ENCODE assay signal across 18 cellular contexts in the genomic region with DNA sequence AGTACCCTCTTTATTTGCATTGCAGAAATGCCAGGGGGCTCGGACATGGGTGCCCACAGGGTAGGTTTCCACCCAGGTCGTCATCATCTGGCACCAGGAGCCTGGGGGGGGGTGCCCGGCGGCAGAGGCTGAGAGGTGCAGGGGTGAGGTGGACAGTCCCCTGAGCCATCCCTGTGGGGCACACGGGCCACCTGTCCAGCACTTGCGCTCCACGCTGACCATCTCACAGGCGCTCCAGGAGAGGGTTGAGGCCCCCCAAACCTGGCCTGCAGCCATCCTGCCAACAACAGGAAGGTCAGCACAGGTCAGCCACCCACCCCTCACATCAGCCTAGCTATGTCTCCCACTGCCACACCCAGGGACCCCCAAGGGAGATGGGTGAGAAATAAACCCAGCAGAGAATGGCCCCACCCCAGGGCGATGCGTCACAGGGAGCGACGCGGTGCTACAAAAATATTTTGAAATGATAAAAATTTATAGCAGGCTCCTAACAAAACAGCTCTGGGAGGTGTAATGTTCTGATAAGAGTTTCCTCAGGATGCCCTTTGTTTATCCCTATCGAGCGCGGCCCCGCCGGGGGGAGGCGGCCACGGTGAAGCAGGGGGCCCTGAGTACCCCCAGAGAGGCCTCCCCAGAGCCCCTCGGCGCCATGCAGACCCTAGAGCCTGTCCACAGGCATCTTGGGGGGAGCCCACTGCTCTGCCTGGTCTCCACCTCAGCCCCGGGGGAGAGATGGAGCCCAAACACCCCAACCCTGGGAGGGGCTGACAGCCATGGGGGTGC. TPM values are rescaled to one million over a fixed set of nuclear protein-coding genes. Genes with fewer than 3 reads are reported as not detected.
DNase-seq lines count a peak whose midpoint lies in the region; ATAC-seq, FAIRE-seq and TF ChIP-seq lines count a peak whose summit lies in the region.
"Had no signal": no experiment of that assay in that cellular context is flagged by ENCODE, and none has a peak within 500 bp of the region (broad histone marks: within the 10 kb centered on the region; RNA-seq: fewer than 3 reads in every experiment).

No MANE protein-coding gene starts in this region.

- no peak overlapping the region for H3K4me3 Mint-ChIP-seq in activated CD4-positive, alpha-beta memory T cell treated with anti-CD3 and anti-CD28 coated beads, Interleukin-2, amount 10 ng/mL, durations not matched to agents 7 days and 5 days

- peaks cover 10% of the 10 kb centered on the region for H3K4me1 Mint-ChIP-seq in activated CD4-positive, alpha-beta memory T cell treated with anti-CD3 and anti-CD28 coated beads, Interleukin-2, amount 10 ng/mL, durations not matched to agents 7 days and 5 days

- H3K4me2 ChIP-seq in H1 (ENCODE audit: insufficient read depth in 1 of 2, low read depth in 2 of 2, low read length in 2 of 2) (no peak overlapping the region), neuronal stem cell (ENCODE audit: insufficient read depth, low read length, poor library complexity, severe bottlenecking) (peak overlapping the region; percentile 4)

- H4K91ac ChIP-seq in H1 (replicated peaks; ENCODE audit: insufficient read length, low read length) (no peak overlapping the region), neuronal stem cell (ENCODE audit: low read depth, low read length, poor library complexity) (no peak overlapping the region)

- H4K8ac ChIP-seq in H1 (ENCODE audit: extremely low read depth, insufficient read depth, low read length) = peak overlapping the region; percentile 68; the same call in 1 of the 2 replicates
- no peak overlapping the region for H4K8ac ChIP-seq in neuronal stem cell (ENCODE audit: low read depth, low read length)

- no peaks in the 10 kb centered on the region for H3K9me3 ChIP-seq in A673 (ENCODE audit: low read depth, low read length, poor library complexity, severe bottlenecking)
- no peaks in the 10 kb centered on the region for H3K9me3 ChIP-seq in H1 (ENCODE audit: insufficient read depth in 2 of 2, low read depth in 1 of 2, low read length in 1 of 2)
- no peaks in the 10 kb centered on the region for H3K9me3 ChIP-seq in neuronal stem cell (replicated peaks in 1 of 2; ENCODE audit: control insufficient read depth in 2 of 2, insufficient read depth in 1 of 2, low read depth in 1 of 2, low read length in 2 of 2)

- H3K4me1 ChIP-seq in A673 (ENCODE audit: insufficient read depth, low read length, poor library complexity, severe bottlenecking) (peaks cover 21% of the 10 kb centered on the region), H1 (replicated peaks in 1 of 4; ENCODE audit: control insufficient read depth in 3 of 4, insufficient read depth in 4 of 4, low read length in 3 of 4) (peaks cover 3 to 14% (median 10%) of the 10 kb centered on the region in 4 experiments), neuronal stem cell (ENCODE audit: control insufficient read depth in 2 of 2, insufficient read depth in 1 of 2, low read depth in 1 of 2, low read length in 2 of 2) (peaks cover 29 to 43% of the 10 kb centered on the region in 2 donors)

- H3K23me2 ChIP-seq in H1 (ENCODE audit: low read depth, low read length) = peaks cover under 1% of the 10 kb centered on the region; the same call in 1 of the 2 replicates

- H2AK5ac ChIP-seq in H1 (ENCODE audit: low read depth, low read length) (no peak overlapping the region), neuronal stem cell (ENCODE audit: low read depth, low read length) (peak overlapping the region; percentile 99)

- H3K9ac ChIP-seq in H1 (replicated peaks in 1 of 4; ENCODE audit: extremely low read depth in 1 of 4, low read depth in 3 of 4, low read length in 3 of 4) (no peak overlapping the region), neuronal stem cell (ENCODE audit: low read depth, low read length, poor library complexity) (no peak overlapping the region)

- no peaks in the 10 kb centered on the region; the same call in 1 of the 2 replicates for H3K79me1 ChIP-seq in H1 (ENCODE audit: low read depth, low read length)
- H3K79me1 ChIP-seq in neuronal stem cell (ENCODE audit: low read depth, low read length) = peaks cover 15% of the 10 kb centered on the region

- no peak overlapping the region for H4K5ac ChIP-seq in H1 (ENCODE audit: insufficient read length, low read depth, low read length)

- H3K14ac ChIP-seq in H1 (ENCODE audit: insufficient read length) (no peak overlapping the region), neuronal stem cell (ENCODE audit: low read length) (peak overlapping the region; percentile 71)

- H3K56ac ChIP-seq in H1 (replicated peaks; ENCODE audit: insufficient read length, low read depth, low read length) = no peak overlapping the region

- no peaks in the 10 kb centered on the region for H3K27me3 ChIP-seq in A673 (replicated peaks; ENCODE audit: insufficient read depth, low read depth, low read length, poor library complexity)
- peaks cover 0 to 2% (median 0%) of the 10 kb centered on the region in 4 experiments; a peak in 1 of 7 replicates for H3K27me3 ChIP-seq in H1 (replicated peaks in 1 of 4; ENCODE audit: control insufficient read depth in 3 of 4, extremely low read depth in 1 of 4, insufficient read depth in 3 of 4, low read length in 3 of 4)
- no peaks in the 10 kb centered on the region for H3K27me3 ChIP-seq in neuronal stem cell (ENCODE audit: control insufficient read depth in 3 of 3, insufficient read depth in 3 of 3, low read depth in 1 of 3, low read length in 3 of 3)

- no peak for FAIRE-seq in H1 (lab: Jason Lieb, UNC)

- H3K4me3 ChIP-seq in A673 (ENCODE audit: low read depth, low read length, poor library complexity, severe bottlenecking) (no peak overlapping the region), H1 (ENCODE audit: extremely low read depth in 1 of 4, insufficient read depth in 2 of 4, low read depth in 3 of 4, low read length in 4 of 4) (no peak overlapping the region), neuronal stem cell (ENCODE audit: low read length in 2 of 2) (no peak overlapping the region)
- H3K4me3 ChIP-seq: SK-N-MC had no signal

- DNase-seq in A673 (ENCODE audit: low spot score) (no peak), H1 (ENCODE audit: low read depth in 1 of 2, low spot score in 2 of 2) (peak in 1 of 2 experiments; percentile 42), neuronal stem cell (ENCODE audit: low spot score) (no peak), GM10248 (ENCODE audit: extremely low spot score) (no peak)
- DNase-seq in activated CD4-positive, alpha-beta memory T cell treated with anti-CD3 and anti-CD28 coated beads, Interleukin-2, amount 10 ng/mL, durations not matched to agents 7 days and 5 days = no peak
- DNase-seq: activated CD4-positive, alpha-beta T cell treated with anti-CD3 and anti-CD28 coated beads for 4 hours; CD4-positive, CD25-positive, alpha-beta regulatory T cell; effector CD8-positive, alpha-beta T cell; GDM1; NCI-H1105; NCI-H774; occipital lobe; stimulated activated naive CD4-positive, alpha-beta T cell had no signal

- H3K27ac ChIP-seq in A673 (ENCODE audit: low read depth, low read length, poor library complexity, severe bottlenecking) (peak overlapping the region; percentile 64), H1 (ENCODE audit: low read depth, low read length) (no peak overlapping the region), neuronal stem cell (replicated peaks; ENCODE audit: low read length) (no peak overlapping the region)
- H3K27ac ChIP-seq: SK-N-MC had no signal

- 87% methylated on average over 20 of the region's 23 CpGs; no CpG with 5 or more reads in 1 of the 2 experiments for WGBS in H1 (ENCODE audit: extremely low coverage in 1 of 2, insufficient coverage in 1 of 2, insufficient read length in 1 of 2, insufficient replicate concordance in 2 of 2, low coverage in 1 of 2, low lambda C conversion rate in 2 of 2, missing lambda C conversion rate in 1 of 2), 2 experiments
- WGBS in neuronal stem cell (ENCODE audit: extremely low coverage in 2 of 2, insufficient read length in 2 of 2, insufficient replicate concordance in 1 of 2), 2 donors = no CpG with 5 or more reads among the region's 23 CpGs

- TF ChIP-seq CTCF in A673 (conservative IDR thresholded peaks at IDR 0.05; ENCODE audit: low read depth, low read length) (no peak), H1 (IDR thresholded peaks at IDR 0.05; ENCODE audit: control extremely low read depth in 1 of 3, insufficient read depth in 1 of 3, low read depth in 1 of 3, low read length in 3 of 3) (no peak), GM10248 (IDR thresholded peaks at IDR 0.05; ENCODE audit: control extremely low read depth, extremely low read depth, low read depth, missing control alignments) (no peak)

- no peak overlapping the region for H2BK15ac ChIP-seq in H1 (ENCODE audit: low read length)
- peak overlapping the region; percentile 79 for H2BK15ac ChIP-seq in neuronal stem cell (ENCODE audit: low read length)

- H3K27ac Mint-ChIP-seq in activated CD4-positive, alpha-beta memory T cell treated with anti-CD3 and anti-CD28 coated beads, Interleukin-2, amount 10 ng/mL, durations not matched to agents 7 days and 5 days = no peak overlapping the region

- no peak overlapping the region for H3K23ac ChIP-seq in H1 (ENCODE audit: insufficient read length)
- peak overlapping the region; percentile 85 for H3K23ac ChIP-seq in neuronal stem cell (ENCODE audit: low read depth, low read length, poor library complexity)

- TF ChIP-seq EP300 in Ishikawa (IDR thresholded peaks at IDR 0.05; ENCODE audit: borderline replicate concordance) (no peak), H1 (IDR thresholded peaks at IDR 0.05; ENCODE audit: borderline replicate concordance in 1 of 2, low read depth in 2 of 2, low read length in 2 of 2) (no peak)

- H2BK12ac ChIP-seq in H1 (ENCODE audit: low read depth, low read length) = no peak overlapping the region
- peak overlapping the region; percentile 90 for H2BK12ac ChIP-seq in neuronal stem cell (ENCODE audit: low read length)

- ATAC-seq in HG03108 (IDR thresholded peaks at IDR 0.05; ENCODE audit: unreplicated experiment) = no peak
- ATAC-seq in HG03521 (IDR thresholded peaks at IDR 0.05; ENCODE audit: unreplicated experiment) = no peak

- H2BK5ac ChIP-seq in H1 (ENCODE audit: low read depth, low read length) = no peak overlapping the region
- H2BK5ac ChIP-seq in neuronal stem cell (ENCODE audit: low read length) = peak overlapping the region; percentile 29

- H3K18ac ChIP-seq in H1 (ENCODE audit: extremely low read depth, low read length) = no peak overlapping the region
- peak overlapping the region; percentile 90 for H3K18ac ChIP-seq in neuronal stem cell (ENCODE audit: low read length)

- POLR2A ChIA-PET in A673 (lab: Charles Lee; ENCODE audit: low non-redundant PET) (no interaction called here), H1 (lab: Charles Lee; ENCODE audit: partially characterized antibody) (interaction anchor here (0.9 to 2.0 kb wide), 2 partner anchors 27 to 28 kb away, joined by 3 to 5 read pairs; no protein-coding TSS in a partner anchor), GM10248 (lab: Yijun Ruan, JAX) (no interaction called here)
- POLR2A ChIA-PET in activated CD4-positive, alpha-beta memory T cell treated with anti-CD3 and anti-CD28 coated beads, Interleukin-2, amount 10 ng/mL, durations not matched to agents 7 days and 5 days (lab: Charles Lee) = no interaction called here

- H2BK120ac ChIP-seq in H1 (replicated peaks; ENCODE audit: low read depth, low read length) (no peak overlapping the region), neuronal stem cell (ENCODE audit: low read depth, low read length) (peak overlapping the region; percentile 61)

- no peaks in the 10 kb centered on the region for H3K9me3 Mint-ChIP-seq in activated CD4-positive, alpha-beta memory T cell treated with anti-CD3 and anti-CD28 coated beads, Interleukin-2, amount 10 ng/mL, durations not matched to agents 7 days and 5 days
- H3K9me3 Mint-ChIP-seq: activated naive CD4-positive, alpha-beta T cell treated with anti-CD3 and anti-CD28 coated beads, Interleukin-2, amount 50 U/mL, for 72 hours; CD4-positive, CD25-positive, alpha-beta regulatory T cell had no signal

- TF ChIP-seq RAD21 in Ishikawa (IDR thresholded peaks at IDR 0.05; ENCODE audit: low read depth) (no peak), H1 (IDR thresholded peaks at IDR 0.05 in 1 of 2, conservative IDR thresholded peaks at IDR 0.05 in 1 of 2; ENCODE audit: low read depth in 2 of 2, low read length in 2 of 2) (no peak)

- intact Hi-C loops in A673 (cut with micrococcal nuclease; ENCODE audit: unreplicated experiment) = no loop called here

- peaks cover 3% of the 10 kb centered on the region for H3K36me3 ChIP-seq in A673 (ENCODE audit: insufficient read depth, low read length, poor library complexity, severe bottlenecking)
- H3K36me3 ChIP-seq in H1 (ENCODE audit: control insufficient read depth in 2 of 4, insufficient read depth in 4 of 4, low read length in 3 of 4) = 0 out of 8 replicates have a peak, but pooled peaks cover 0 to 2% (median 0%) of the 10 kb centered on the region in 4 experiments
- peaks cover 0 to 3% of the 10 kb centered on the region in 2 donors for H3K36me3 ChIP-seq in neuronal stem cell (replicated peaks in 1 of 2; ENCODE audit: control insufficient read depth in 2 of 2, insufficient read depth in 2 of 2, low read length in 2 of 2)

- H2AFZ ChIP-seq in H1 (ENCODE audit: low read length) (no peak overlapping the region), neuronal stem cell (ENCODE audit: low read length) (peak overlapping the region; percentile 88)

- no peak for TF ChIP-seq POLR2A in H1 (IDR thresholded peaks at IDR 0.05; ENCODE audit: control extremely low read depth in 1 of 2, low read depth in 2 of 2, low read length in 2 of 2)

- H4K20me1 ChIP-seq in H1 (replicated peaks in 1 of 2; ENCODE audit: control insufficient read depth in 1 of 2, insufficient read depth in 2 of 2, low read length in 2 of 2) = no peaks in the 10 kb centered on the region

- CTCF ChIA-PET in A673 (lab: Charles Lee) (no interaction called here), H1 (lab: Charles Lee; ENCODE audit: partially characterized antibody) (interaction anchor here (0.6 to 2.6 kb wide), 5 partner anchors 9 to 1801 kb away, joined by 3 to 7 read pairs (median 5); no protein-coding TSS in a partner anchor), GM10248 (lab: Yijun Ruan, JAX) (no interaction called here)
- CTCF ChIA-PET in activated CD4-positive, alpha-beta memory T cell treated with anti-CD3 and anti-CD28 coated beads, Interleukin-2, amount 10 ng/mL, durations not matched to agents 7 days and 5 days (lab: Charles Lee) = no interaction called here

- H3K27me3 Mint-ChIP-seq in activated CD4-positive, alpha-beta memory T cell treated with anti-CD3 and anti-CD28 coated beads, Interleukin-2, amount 10 ng/mL, durations not matched to agents 7 days and 5 days = no peaks in the 10 kb centered on the region
- H3K27me3 Mint-ChIP-seq: CD4-positive, CD25-positive, alpha-beta regulatory T cell had no signal

- no TSS peak for BruUV-seq in A673 (replicated peaks; lab: Mats Ljungman, UMichigan)

- no peak overlapping the region for H2BK20ac ChIP-seq in H1 (ENCODE audit: low read length)

- H3K4ac ChIP-seq in H1 (replicated peaks; ENCODE audit: insufficient read length, low read depth, low read length) (no peak overlapping the region), neuronal stem cell (ENCODE audit: low read length) (no peak overlapping the region)

- H3K79me2 ChIP-seq in H1 (ENCODE audit: control insufficient read depth in 1 of 2, insufficient read depth in 2 of 2, low read length in 2 of 2) = no peaks in the 10 kb centered on the region

- no peaks in the 10 kb centered on the region for H3K36me3 Mint-ChIP-seq in activated CD4-positive, alpha-beta memory T cell treated with anti-CD3 and anti-CD28 coated beads, Interleukin-2, amount 10 ng/mL, durations not matched to agents 7 days and 5 days (ENCODE audit: low read depth)
- H3K36me3 Mint-ChIP-seq: activated naive CD4-positive, alpha-beta T cell treated with anti-CD3 and anti-CD28 coated beads, Interleukin-2, amount 50 U/mL, for 72 hours; CD4-positive, CD25-positive, alpha-beta regulatory T cell had no signal

RNA-seq across cellular contexts. Expression of gene GNB1L, which starts 21.0 kb away (rescaled TPM):
- 17.8 and 17.9 TPM in 2 replicates for total RNA-seq in A673 (2021)
- 14.3 and 15.6 TPM in 2 replicates for total RNA-seq in H1 (2021; fragmentation: NEBNext Ultra II Directional; extraction: Animal tissue kit (Norgen Biotek cat#: 25700))
- polyA plus RNA-seq in H1 (2011; rRNA removed) = 14.0 and 23.2 TPM in 2 replicates
- polyA plus RNA-seq in H1 (2011; cell fraction: cytosol; rRNA removed) = 17.3 TPM
- 21.9 TPM for polyA plus RNA-seq in H1 (2011; cell fraction: nucleus; rRNA removed)
- polyA plus RNA-seq in H1 (2012, experiment 1 of 2) = 9.1 to 18.9 TPM (median 16.9 TPM) in 4 replicates
- 14.8 TPM for polyA plus RNA-seq in H1 (2012, experiment 2 of 2)
- polyA plus RNA-seq in H1 (2013, experiment 1 of 2) = 5.8 TPM
- 5.3 TPM for polyA plus RNA-seq in H1 (2013, experiment 2 of 2)
- 3.8 and 4.5 TPM in 2 replicates for polyA minus RNA-seq in H1 (2011; rRNA and poly(A)+ RNA removed)
- polyA minus RNA-seq in H1 (2011; cell fraction: cytosol; rRNA and poly(A)+ RNA removed) = 6.1 TPM
- 5.6 TPM for polyA minus RNA-seq in H1 (2011; cell fraction: nucleus; rRNA and poly(A)+ RNA removed)
- polyA plus RNA-seq in neuronal stem cell (2013, experiment 1 of 2) = 7.9 TPM
- polyA plus RNA-seq in neuronal stem cell (2013, experiment 2 of 2) = 8.3 TPM
- 1 to 10 TPM; 7.4 to 8.7 TPM for total RNA-seq in activated CD4-positive, alpha-beta memory T cell treated with anti-CD3 and anti-CD28 coated beads, Interleukin-2, amount 10 ng/mL, durations not matched to agents 7 days and 5 days

RNA-seq across cellular contexts. Expression of gene RTL10, which starts 21.0 kb away (rescaled TPM):
- total RNA-seq in A673 (2021) = 22.7 and 25.6 TPM in 2 replicates
- total RNA-seq in H1 (2021; fragmentation: NEBNext Ultra II Directional; extraction: Animal tissue kit (Norgen Biotek cat#: 25700)) = 16.1 and 18.8 TPM in 2 replicates
- polyA plus RNA-seq in H1 (2011; rRNA removed) = 11.5 and 15.5 TPM in 2 replicates
- 9.8 TPM for polyA plus RNA-seq in H1 (2011; cell fraction: cytosol; rRNA removed)
- polyA plus RNA-seq in H1 (2011; cell fraction: nucleus; rRNA removed) = 21.7 TPM
- polyA plus RNA-seq in H1 (2012, experiment 1 of 2) = 9.6 to 13.3 TPM (median 12.3 TPM) in 4 replicates
- 9.3 TPM for polyA plus RNA-seq in H1 (2012, experiment 2 of 2)
- polyA plus RNA-seq in H1 (2013, experiment 1 of 2) = 7.9 TPM
- 7.7 TPM for polyA plus RNA-seq in H1 (2013, experiment 2 of 2)
- 32.1 and 33.6 TPM in 2 replicates for polyA minus RNA-seq in H1 (2011; rRNA and poly(A)+ RNA removed)
- polyA minus RNA-seq in H1 (2011; cell fraction: cytosol; rRNA and poly(A)+ RNA removed) = 10.3 TPM
- polyA minus RNA-seq in H1 (2011; cell fraction: nucleus; rRNA and poly(A)+ RNA removed) = 21.5 TPM
- polyA plus RNA-seq in neuronal stem cell (2013, experiment 1 of 2) = 9.7 TPM
- 10.2 TPM for polyA plus RNA-seq in neuronal stem cell (2013, experiment 2 of 2)
- 10 to 100 TPM; 13.3 to 13.5 TPM for total RNA-seq in activated CD4-positive, alpha-beta memory T cell treated with anti-CD3 and anti-CD28 coated beads, Interleukin-2, amount 10 ng/mL, durations not matched to agents 7 days and 5 days
